ENCODE assay signal across 23 cellular contexts in the genomic region with DNA sequence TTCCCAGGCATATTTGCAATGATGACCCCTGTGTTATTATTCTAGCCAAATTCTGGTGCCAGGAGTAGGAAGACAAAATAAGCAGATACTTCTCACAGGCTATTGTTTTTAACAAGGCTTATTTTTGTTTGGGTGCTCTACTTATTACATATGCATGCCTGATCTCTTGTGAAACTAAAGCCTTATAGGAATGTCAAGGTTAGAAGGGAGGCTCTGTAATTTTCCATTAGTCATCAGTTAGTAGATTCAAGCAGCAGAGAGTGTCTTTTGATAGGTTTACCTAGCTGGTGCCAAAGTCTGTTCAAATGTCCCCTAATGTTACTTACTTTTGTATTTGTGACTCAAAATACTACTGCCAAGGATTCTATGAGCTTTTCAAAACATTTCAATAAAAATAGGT. TPM values are rescaled to one million over a fixed set of nuclear protein-coding genes. Genes with fewer than 3 reads are reported as not detected.
DNase-seq lines count a peak whose midpoint lies in the region; FAIRE-seq and TF ChIP-seq lines count a peak whose summit lies in the region.
"Had no signal": no experiment of that assay in that cellular context is flagged by ENCODE, and none has a peak within 500 bp of the region (broad histone marks: within the 10 kb centered on the region; RNA-seq: fewer than 3 reads in every experiment).

No MANE protein-coding gene starts in this region.

- H3K4me2 ChIP-seq in mammary epithelial cell (ENCODE audit: insufficient read depth, low read depth, low read length) = no peak overlapping the region
- H3K4me2 ChIP-seq in astrocyte (ENCODE audit: low read length) = no peak overlapping the region

- no peaks in the 10 kb centered on the region for H3K4me1 Mint-ChIP-seq in MCF 10A (ENCODE audit: insufficient read depth, unreplicated experiment)
- peaks cover 7% of the 10 kb centered on the region for H3K4me1 Mint-ChIP-seq in astrocyte (ENCODE audit: low read depth, unreplicated experiment)
- H3K4me1 Mint-ChIP-seq: activated CD4-positive, alpha-beta T cell treated with anti-CD3 and anti-CD28 coated beads, Interleukin-2, amount 10 ng/mL, durations not matched to agents 7 days and 5 days had no signal

- no peak overlapping the region for H3K9ac ChIP-seq in mammary epithelial cell (ENCODE audit: insufficient read depth, low read length)
- no peak overlapping the region for H3K9ac ChIP-seq in astrocyte (ENCODE audit: low read length)

- intact Hi-C loops in MCF 10A (cut with micrococcal nuclease) = no loop called here
- intact Hi-C loops in mammary epithelial cell (cut with micrococcal nuclease) = no loop called here

- POLR2A ChIA-PET in MCF 10A (lab: Yijun Ruan, JAX) = interaction anchor here (0.7 to 2.4 kb wide), 2 partner anchors 11 to 114 kb away, joined by 3 to 25 read pairs; a partner anchor contains a TSS

- no peaks in the 10 kb centered on the region for H3K4me1 ChIP-seq in mammary epithelial cell (ENCODE audit: insufficient read depth, low read length)
- no peaks in the 10 kb centered on the region for H3K4me1 ChIP-seq in astrocyte (ENCODE audit: insufficient read depth, low read length)
- H3K4me1 ChIP-seq: esophagus squamous epithelium, pancreas, transverse colon had no signal

- in situ Hi-C loops in mammary epithelial cell (cut with MboI; ENCODE audit: low sequenced_read_pairs in 2 of 2) = no loop called here

- no peaks in the 10 kb centered on the region for H3K79me2 ChIP-seq in mammary epithelial cell (ENCODE audit: insufficient read depth, low read length)
- H3K79me2 ChIP-seq in astrocyte (ENCODE audit: insufficient read depth, low read length) = no peaks in the 10 kb centered on the region

- H3K9me3 Mint-ChIP-seq in MCF 10A (ENCODE audit: unreplicated experiment) (no peaks in the 10 kb centered on the region), astrocyte (ENCODE audit: unreplicated experiment) (no peaks in the 10 kb centered on the region)
- H3K9me3 Mint-ChIP-seq: activated CD4-positive, alpha-beta T cell treated with anti-CD3 and anti-CD28 coated beads, Interleukin-2, amount 10 ng/mL, durations not matched to agents 7 days and 5 days; activated naive CD4-positive, alpha-beta T cell treated with anti-CD3 and anti-CD28 coated beads for 36 hours had no signal

- H3K27ac Mint-ChIP-seq in MCF 10A (ENCODE audit: low read depth, unreplicated experiment) (no peak overlapping the region), astrocyte (ENCODE audit: unreplicated experiment) (no peak overlapping the region)
- H3K27ac Mint-ChIP-seq: activated CD4-positive, alpha-beta T cell treated with anti-CD3 and anti-CD28 coated beads, Interleukin-2, amount 10 ng/mL, durations not matched to agents 7 days and 5 days; activated naive CD4-positive, alpha-beta T cell treated with anti-CD3 and anti-CD28 coated beads for 36 hours had no signal

- H3K4me3 ChIP-seq in mammary epithelial cell (replicated peaks in 1 of 3; ENCODE audit: insufficient read depth in 1 of 3, low read depth in 2 of 3, low read length in 3 of 3) = no peak overlapping the region
- no peak overlapping the region for H3K4me3 ChIP-seq in astrocyte (ENCODE audit: insufficient read depth, low read depth, low read length)
- H3K4me3 ChIP-seq: dorsolateral prefrontal cortex, esophagus squamous epithelium, pancreas, transverse colon had no signal

- H3K4me3 Mint-ChIP-seq in MCF 10A (ENCODE audit: unreplicated experiment) (no peak overlapping the region), astrocyte (ENCODE audit: unreplicated experiment) (no peak overlapping the region)
- H3K4me3 Mint-ChIP-seq: activated CD4-positive, alpha-beta T cell treated with anti-CD3 and anti-CD28 coated beads, Interleukin-2, amount 10 ng/mL, durations not matched to agents 7 days and 5 days; activated naive CD4-positive, alpha-beta T cell treated with anti-CD3 and anti-CD28 coated beads for 36 hours had no signal

- H3K27ac ChIP-seq in mammary epithelial cell (ENCODE audit: insufficient read depth, low read depth, low read length) = no peak overlapping the region
- no peak overlapping the region for H3K27ac ChIP-seq in astrocyte (ENCODE audit: low read depth, low read length)
- H3K27ac ChIP-seq: 22Rv1, brain microvascular endothelial cell, C4-2B, dorsolateral prefrontal cortex, esophagus squamous epithelium, pancreas, transverse colon had no signal

- H3K36me3 Mint-ChIP-seq in MCF 10A (ENCODE audit: insufficient read depth, unreplicated experiment) (no peaks in the 10 kb centered on the region), astrocyte (ENCODE audit: low read depth, unreplicated experiment) (no peaks in the 10 kb centered on the region)

- peak; percentile 23 for DNase-seq in MCF 10A (ENCODE audit: unreplicated experiment)
- DNase-seq in mammary epithelial cell = no peak
- DNase-seq in astrocyte (ENCODE audit: low read depth) = peak; percentile 62
- peak; percentile 24 for DNase-seq in iPS-NIHi11 (ENCODE audit: low spot score)
- DNase-seq in urothelium cell line (ENCODE audit: low spot score) = peak; percentile 7
- DNase-seq in NCI-H2029 (lab: John Stamatoyannopoulos, UW) = no peak
- DNase-seq in islet precursor cell = no peak
- no peak for DNase-seq in NCI-H2227 (lab: John Stamatoyannopoulos, UW; ENCODE audit: unreplicated experiment)
- DNase-seq: activated CD4-positive, alpha-beta T cell treated with anti-CD3 and anti-CD28 coated beads, Interleukin-2, amount 10 ng/mL, durations not matched to agents 7 days and 5 days; activated naive CD4-positive, alpha-beta T cell treated with anti-CD3 and anti-CD28 coated beads for 36 hours; brain microvascular endothelial cell; DMS53; dorsolateral prefrontal cortex; esophagus squamous epithelium; Karpas-422; left ventricle myocardium superior; NCI-H146; pancreas; stimulated activated naive CD4-positive, alpha-beta T cell; transverse colon had no signal

- H2AFZ ChIP-seq in mammary epithelial cell (ENCODE audit: low read depth, low read length) = no peak overlapping the region
- no peak overlapping the region for H2AFZ ChIP-seq in astrocyte (ENCODE audit: low read depth, low read length)

- no peaks in the 10 kb centered on the region for H3K9me3 ChIP-seq in mammary epithelial cell (replicated peaks; ENCODE audit: insufficient read depth, low read length)
- H3K9me3 ChIP-seq in astrocyte (ENCODE audit: insufficient read depth, low read depth, low read length) = no peaks in the 10 kb centered on the region
- H3K9me3 ChIP-seq: esophagus squamous epithelium, pancreas, transverse colon had no signal

- FAIRE-seq in astrocyte (lab: Jason Lieb, UNC) = peak; percentile 17
- FAIRE-seq in urothelium cell line (lab: Jason Lieb, UNC) = no peak
- FAIRE-seq: TTC549 had no signal

- H4K20me1 ChIP-seq in mammary epithelial cell (ENCODE audit: insufficient read depth, low read length) (no peaks in the 10 kb centered on the region), astrocyte (ENCODE audit: insufficient read depth, low read length) (no peaks in the 10 kb centered on the region)

- dilution Hi-C loops in mammary epithelial cell (cut with HindIII; ENCODE audit: low sequenced_read_pairs) = no loop called here

- CTCF ChIA-PET in MCF 10A (lab: Yijun Ruan, JAX) (no interaction called here), mammary epithelial cell (lab: Charles Lee; ENCODE audit: low non-redundant PET) (no interaction called here)

- H3K27me3 Mint-ChIP-seq in MCF 10A (ENCODE audit: insufficient read depth, unreplicated experiment) (no peaks in the 10 kb centered on the region), astrocyte (ENCODE audit: low read depth, unreplicated experiment) (no peaks in the 10 kb centered on the region)

- TF ChIP-seq CTCF in MCF 10A (IDR thresholded peaks at IDR 0.05; ENCODE audit: unreplicated experiment) (no peak), mammary epithelial cell (conservative IDR thresholded peaks at IDR 0.05 in 1 of 2, IDR thresholded peaks at IDR 0.05 in 1 of 2; ENCODE audit: extremely low read depth in 1 of 2, insufficient read depth in 1 of 2, low read depth in 1 of 2, low read length in 2 of 2) (no peak), astrocyte (IDR thresholded peaks at IDR 0.05; ENCODE audit: insufficient read depth, low read depth, low read length) (no peak)

- no peaks in the 10 kb centered on the region for H3K36me3 ChIP-seq in mammary epithelial cell (ENCODE audit: insufficient read depth, low read length)
- H3K36me3 ChIP-seq in astrocyte (ENCODE audit: insufficient read depth, low read length) = no peaks in the 10 kb centered on the region
- H3K36me3 ChIP-seq: brain microvascular endothelial cell, esophagus squamous epithelium, pancreas, transverse colon had no signal

- no TSS peak for BruUV-seq in MCF 10A (replicated peaks; lab: Mats Ljungman, UMichigan)
- BruUV-seq in mammary epithelial cell (replicated peaks; lab: Mats Ljungman, UMichigan) = no TSS peak

- H3K27me3 ChIP-seq in mammary epithelial cell (ENCODE audit: insufficient read depth, low read length) = no peaks in the 10 kb centered on the region
- no peaks in the 10 kb centered on the region for H3K27me3 ChIP-seq in astrocyte (ENCODE audit: insufficient read depth, low read length)
- H3K27me3 ChIP-seq: brain microvascular endothelial cell, esophagus squamous epithelium, pancreas, transverse colon had no signal

RNA-seq across cellular contexts. Expression of a gene that starts 11.7 kb away (rescaled TPM):
- total RNA-seq in MCF 10A (2022) (33.7 and 41.7 TPM in 2 replicates), mammary epithelial cell (10 to 100 TPM; 33.5 to 75.2 TPM), astrocyte (42.8 and 42.9 TPM in 2 replicates)
- polyA plus RNA-seq in mammary epithelial cell = 16.3 TPM
- polyA minus RNA-seq in mammary epithelial cell = 9.9 TPM

Comparison
In these comparisons a context has a peak if more than half of its experiments do, and no peak if none do; other contexts are left out.
1. DNase-seq: peak in MCF 10A (single experiment), astrocyte (single experiment), iPS-NIHi11 (single experiment) and urothelium cell line (single experiment); none in mammary epithelial cell (single experiment), NCI-H2029 (single experiment), islet precursor cell (single experiment) and NCI-H2227 (single experiment).